30 cellular contexts compared by ENCODE assay signal in the genomic region with DNA sequence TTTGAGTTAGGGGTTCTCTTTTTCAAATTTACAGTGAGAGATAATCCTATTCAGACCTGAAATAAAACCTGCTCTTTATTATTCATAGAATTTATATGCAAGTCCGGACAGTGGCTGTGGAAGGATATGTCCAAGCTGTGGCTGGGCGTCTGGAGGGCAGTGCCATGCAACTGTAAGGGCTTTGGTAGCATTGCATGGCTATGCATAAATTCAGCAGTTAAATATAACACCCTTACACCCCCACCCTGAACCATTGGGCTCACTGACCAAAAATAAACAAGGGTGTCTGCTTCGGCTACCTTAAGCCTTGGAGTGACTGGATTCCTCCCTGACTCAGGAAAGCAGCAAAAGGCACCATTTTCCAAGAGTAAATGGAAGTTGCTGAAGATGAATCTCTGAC. TPM values are rescaled to one million over a fixed set of nuclear protein-coding genes. Genes with fewer than 3 reads are reported as not detected.
DNase-seq lines count a peak whose midpoint lies in the region; ATAC-seq, FAIRE-seq and TF ChIP-seq lines count a peak whose summit lies in the region.
"Had no signal": no experiment of that assay in that cellular context is flagged by ENCODE, and none has a peak within 500 bp of the region (broad histone marks: within the 10 kb centered on the region; RNA-seq: fewer than 3 reads in every experiment).

No MANE protein-coding gene starts in this region.

- H3K4me3 ChIP-seq in heart right ventricle (no peak overlapping the region), kidney (ENCODE audit: low read length in 2 of 2) (no peak overlapping the region), skeletal muscle tissue (ENCODE audit: low read length in 3 of 3) (peak overlapping the region in 1 of 3 donors; percentile 27), prostate gland (no peak overlapping the region)
- H3K4me3 ChIP-seq: A549, SK-N-MC had no signal

- FAIRE-seq in kidney (lab: Jason Lieb, UNC), result no peak
- FAIRE-seq: A549, GM18507 had no signal

- ATAC-seq in stimulated activated naive CD8-positive, alpha-beta T cell treated with anti-CD3 and anti-CD28 coated beads, Interleukin-15, Interleukin-2, amounts not matched to agents 100 U/mL and 50 U/mL, for 24 hours, result no peak
- ATAC-seq in heart right ventricle (peak; percentile 51 to 76 (median 62)), HG03175 (IDR thresholded peaks at IDR 0.05; ENCODE audit: unreplicated experiment) (no peak)
- ATAC-seq: A549, Panc1 had no signal

- TF ChIP-seq CTCF in heart right ventricle (IDR thresholded peaks at IDR 0.05) (no peak), kidney (IDR thresholded peaks at IDR 0.05; ENCODE audit: borderline replicate concordance, extremely low read depth, insufficient read depth) (no peak), prostate gland (IDR thresholded peaks at IDR 0.05) (no peak)

- H3K9me3 Mint-ChIP-seq in stimulated activated naive CD8-positive, alpha-beta T cell treated with anti-CD3 and anti-CD28 coated beads, Interleukin-15, Interleukin-2, amounts not matched to agents 100 ng/mL and 50 ng/mL, for 24 hours, result no peaks in the 10 kb centered on the region
- H3K9me3 Mint-ChIP-seq: CD4-positive, alpha-beta memory T cell; IgD-negative memory B cell had no signal

- 54 to 58% methylated on average over 3 of the region's 3 CpGs for WGBS in heart right ventricle, 2 donors
- WGBS in prostate gland, result 74% methylated on average over 3 of the region's 3 CpGs

- H3K27me3 Mint-ChIP-seq in stimulated activated naive CD8-positive, alpha-beta T cell treated with anti-CD3 and anti-CD28 coated beads, Interleukin-15, Interleukin-2, amounts not matched to agents 100 ng/mL and 50 ng/mL, for 24 hours, result no peaks in the 10 kb centered on the region
- H3K27me3 Mint-ChIP-seq: CD4-positive, alpha-beta memory T cell; IgD-negative memory B cell had no signal

- H3K27ac ChIP-seq in heart right ventricle (peak overlapping the region in 7 of 10 donors; percentile 18 to 100 (median 100)), kidney (ENCODE audit: low read depth in 2 of 2, low read length in 2 of 2) (no peak overlapping the region), skeletal muscle tissue (ENCODE audit: low read depth, low read length) (peak overlapping the region; percentile 79), prostate gland (no peak overlapping the region)
- H3K27ac ChIP-seq: A549, RWPE1, SK-N-MC had no signal

- H3K4me1 Mint-ChIP-seq in stimulated activated naive CD8-positive, alpha-beta T cell treated with anti-CD3 and anti-CD28 coated beads, Interleukin-15, Interleukin-2, amounts not matched to agents 100 ng/mL and 50 ng/mL, for 24 hours (ENCODE audit: low read depth), result peaks cover 50% of the 10 kb centered on the region

- intact Hi-C loops in heart right ventricle (cut with DNase I) (no loop called here), kidney (cut with DNase I) (no loop called here), prostate gland (cut with DNase I) (no loop called here)

- H3K4me1 ChIP-seq in heart right ventricle, result peaks cover 10 to 96% (median 81%) of the 10 kb centered on the region in 9 donors
- H3K4me1 ChIP-seq in kidney (ENCODE audit: control insufficient read depth in 1 of 2, insufficient read depth in 1 of 2, low read depth in 1 of 2, low read length in 2 of 2), result peaks cover 4 to 10% of the 10 kb centered on the region in 2 donors
- peaks cover 53 to 84% (median 70%) of the 10 kb centered on the region in 3 donors for H3K4me1 ChIP-seq in skeletal muscle tissue (ENCODE audit: control insufficient read depth in 3 of 3, insufficient read depth in 3 of 3, low read length in 3 of 3)
- H3K4me1 ChIP-seq in prostate gland (replicated peaks), result no peaks in the 10 kb centered on the region

- no peak for TF ChIP-seq POLR2A in prostate gland (IDR thresholded peaks at IDR 0.05)

- H3K9me3 ChIP-seq in heart right ventricle (no peaks in the 10 kb centered on the region), kidney (ENCODE audit: control insufficient read depth in 1 of 2, low read length in 2 of 2) (no peaks in the 10 kb centered on the region), skeletal muscle tissue (ENCODE audit: control insufficient read depth in 3 of 3, low read length in 3 of 3) (no peaks in the 10 kb centered on the region), prostate gland (no peaks in the 10 kb centered on the region)
- H3K9me3 ChIP-seq: A549 had no signal

- peaks cover 82% of the 10 kb centered on the region for H3K36me3 Mint-ChIP-seq in stimulated activated naive CD8-positive, alpha-beta T cell treated with anti-CD3 and anti-CD28 coated beads, Interleukin-15, Interleukin-2, amounts not matched to agents 100 ng/mL and 50 ng/mL, for 24 hours (ENCODE audit: low read depth)

- H3K9ac ChIP-seq in kidney (ENCODE audit: low read length in 2 of 2) (no peak overlapping the region), skeletal muscle tissue (ENCODE audit: low read depth in 1 of 3, low read length in 3 of 3) (peak overlapping the region in 2 of 3 donors; percentile 51 to 65)

- H3K27ac Mint-ChIP-seq in stimulated activated naive CD8-positive, alpha-beta T cell treated with anti-CD3 and anti-CD28 coated beads, Interleukin-15, Interleukin-2, amounts not matched to agents 100 ng/mL and 50 ng/mL, for 24 hours, result peak overlapping the region; percentile 31

- H3K36me3 ChIP-seq in heart right ventricle (peaks cover 0 to 90% (median 67%) of the 10 kb centered on the region in 9 donors), kidney (ENCODE audit: control insufficient read depth in 1 of 2, insufficient read depth in 2 of 2, low read length in 2 of 2) (peaks cover 38 to 79% of the 10 kb centered on the region in 2 donors), skeletal muscle tissue (ENCODE audit: control insufficient read depth in 3 of 3, insufficient read depth in 3 of 3, low read length in 3 of 3) (peaks cover 27 to 69% (median 51%) of the 10 kb centered on the region in 3 donors), prostate gland (peaks cover 6 to 20% of the 10 kb centered on the region in 2 donors)

- H3K27me3 ChIP-seq in heart right ventricle (no peaks in the 10 kb centered on the region), skeletal muscle tissue (ENCODE audit: control insufficient read depth in 3 of 3, insufficient read depth in 3 of 3, low read length in 3 of 3) (no peaks in the 10 kb centered on the region), prostate gland (replicated peaks; ENCODE audit: insufficient read depth) (no peaks in the 10 kb centered on the region)

- H3K4me3 Mint-ChIP-seq in stimulated activated naive CD8-positive, alpha-beta T cell treated with anti-CD3 and anti-CD28 coated beads, Interleukin-15, Interleukin-2, amounts not matched to agents 100 ng/mL and 50 ng/mL, for 24 hours, result no peak overlapping the region
- H3K4me3 Mint-ChIP-seq: CD4-positive, alpha-beta memory T cell; IgD-negative memory B cell had no signal

- DNase-seq in stimulated activated naive CD8-positive, alpha-beta T cell treated with anti-CD3 and anti-CD28 coated beads, Interleukin-15, Interleukin-2, amounts not matched to agents 100 U/mL and 50 U/mL, for 24 hours, result no peak
- DNase-seq in heart right ventricle (no peak), kidney (peak; percentile 15), pons (ENCODE audit: low spot score) (no peak), prostate gland (ENCODE audit: low spot score) (no peak)
- DNase-seq: AML-193; C1 segment of cervical spinal cord; CD4-positive, alpha-beta memory T cell; COR-L47; DMS53; H7; NCI-H1048; NCI-H1417; NCI-H1694; NCI-H2029 treated with DMSO at 0.1 percent for 48 hours; NCI-H226; NCI-H510A; NCI-H69; SIG-M5 had no signal

RNA-seq across cellular contexts. Expression of gene CHTOP, which starts 5.4 kb away (rescaled TPM):
- total RNA-seq in heart right ventricle (10 to 100 TPM; 67.4 to 95.5 (median 77.8) TPM), kidney (83.6 TPM), skeletal muscle tissue (46.4 TPM), prostate gland (10 to 100 TPM; 60.6 to 74.4 TPM)
- polyA plus RNA-seq in heart right ventricle (10 to 100 TPM; 61.6 to 76.2 TPM), kidney (ENCODE audit: insufficient read depth, low read depth, low replicate concordance) (71.1 TPM)

RNA-seq across cellular contexts. Expression of gene S100A1, which starts 11.0 kb away (rescaled TPM):
- total RNA-seq in heart right ventricle, result 1,000 to 10,000 TPM; 1,287 to 3,035 (median 2,343) TPM
- polyA plus RNA-seq in heart right ventricle, result 1,000 to 10,000 TPM in 1 of 2 donors, 100 to 1,000 TPM in 1; 685 to 2,765 TPM
- total RNA-seq in kidney, result 83.1 TPM
- 332 TPM for polyA plus RNA-seq in kidney (ENCODE audit: insufficient read depth, low read depth, low replicate concordance)
- total RNA-seq in skeletal muscle tissue, result 0.52 TPM
- total RNA-seq in prostate gland, result 10 to 100 TPM in 1 of 2 donors, 1 to 10 TPM in 1; 9.1 to 10.7 TPM
- total RNA-seq: CD4-positive, alpha-beta memory T cell; OCI-LY7 had no signal
- polyA plus RNA-seq: CD4-positive, alpha-beta memory T cell; IgD-negative memory B cell had no signal

RNA-seq across cellular contexts. Expression of gene S100A13, which starts 12.0 kb away (rescaled TPM):
- 100 to 1,000 TPM; 101 to 150 (median 125) TPM for total RNA-seq in heart right ventricle
- polyA plus RNA-seq in heart right ventricle, result 100 to 1,000 TPM; 173 to 335 TPM
- 225 TPM for total RNA-seq in kidney
- 299 TPM for polyA plus RNA-seq in kidney (ENCODE audit: insufficient read depth, low read depth, low replicate concordance)
- 55.3 TPM for total RNA-seq in skeletal muscle tissue
- 10 to 100 TPM; 53.3 to 96.5 TPM for total RNA-seq in prostate gland

RNA-seq across cellular contexts. Expression of gene SNAPIN, which starts 19.2 kb away (rescaled TPM):
- total RNA-seq in heart right ventricle, result 10 to 100 TPM; 56.7 to 83.3 (median 73.4) TPM
- 10 to 100 TPM; 38.6 to 54.4 TPM for polyA plus RNA-seq in heart right ventricle
- total RNA-seq in kidney, result 46.2 TPM
- 59.8 TPM for polyA plus RNA-seq in kidney (ENCODE audit: insufficient read depth, low read depth, low replicate concordance)
- 56.4 TPM for total RNA-seq in skeletal muscle tissue
- 10 to 100 TPM; 64.9 to 73.0 TPM for total RNA-seq in prostate gland

RNA-seq across cellular contexts. Expression of gene S100A14, which starts 23.2 kb away (rescaled TPM):
- total RNA-seq in heart right ventricle, result 1 to 10 TPM; 1.7 to 7.3 (median 4.6) TPM
- polyA plus RNA-seq in heart right ventricle, result 1 to 10 TPM in 1 of 2 donors, under 1 TPM in 1; 0.80 to 4.1 TPM
- total RNA-seq in kidney, result 75.9 TPM
- polyA plus RNA-seq in kidney (ENCODE audit: insufficient read depth, low read depth, low replicate concordance), result 35.6 TPM
- not detected for total RNA-seq in skeletal muscle tissue
- 10 to 100 TPM; 13.5 to 25.0 TPM for total RNA-seq in prostate gland
- total RNA-seq: CD4-positive, alpha-beta memory T cell; Daoy; OCI-LY7 had no signal
- polyA plus RNA-seq: CD4-positive, alpha-beta memory T cell; IgD-negative memory B cell had no signal

Comparison
In these comparisons a context has a peak if more than half of its experiments do, and no peak if none do; other contexts are left out.
1. ATAC-seq: peak in heart right ventricle (8 of 8); none in stimulated activated naive CD8-positive, alpha-beta T cell treated with anti-CD3 and anti-CD28 coated beads, Interleukin-15, Interleukin-2, amounts not matched to agents 100 U/mL and 50 U/mL, for 24 hours (single experiment) and HG03175 (single experiment).
2. H3K27ac ChIP-seq: peak in heart right ventricle (7 of 10) and skeletal muscle tissue (single experiment); none in kidney (0 of 2) and prostate gland (0 of 2).
3. H3K9ac ChIP-seq: peak in skeletal muscle tissue (2 of 3); none in kidney (0 of 2).
4. RNA of gene S100A1, which starts 11.0 kb away (total RNA-seq): 1,287 to 3,035 TPM in heart right ventricle; 83.1 TPM in kidney (single experiment), 9.1 to 10.7 TPM in prostate gland and 0.52 TPM in skeletal muscle tissue (single experiment); every median in the first group is over 10 times any median in the second.